9 cellular contexts compared by ENCODE assay signal in the genomic region with DNA sequence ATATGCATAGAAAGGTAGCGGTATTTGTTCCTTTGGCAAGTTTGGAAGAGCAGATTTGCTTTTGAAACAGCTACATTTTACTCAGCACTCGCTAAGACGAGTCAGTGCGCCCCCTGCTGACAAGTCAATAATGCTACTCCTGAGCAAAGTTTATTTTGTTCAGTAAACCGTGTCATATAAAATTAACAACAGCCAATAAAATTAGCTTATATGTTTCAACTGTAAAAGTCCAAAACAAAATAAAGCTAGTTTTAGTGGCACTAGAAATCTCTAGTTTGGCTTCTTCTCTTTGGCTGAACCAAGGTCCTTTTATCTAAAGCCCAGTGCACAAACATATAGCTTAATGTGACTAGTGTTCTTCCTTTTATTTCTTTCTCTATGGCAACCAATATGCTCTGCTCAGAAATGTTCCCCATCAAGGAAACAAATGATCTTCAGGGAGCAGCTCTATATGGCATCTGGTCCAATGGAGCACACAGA. TPM values are rescaled to one million over a fixed set of nuclear protein-coding genes. Genes with fewer than 3 reads are reported as not detected.
A peak's percentile ranks its signal among the peaks of the same experiment; 100 is the strongest.
DNase-seq lines count a peak whose midpoint lies in the region; ATAC-seq and TF ChIP-seq lines count a peak whose summit lies in the region.
"Had no signal": no experiment of that assay in that cellular context is flagged by ENCODE, and none has a peak within 500 bp of the region (broad histone marks: within the 10 kb centered on the region; RNA-seq: fewer than 3 reads in every experiment).

No MANE protein-coding gene starts in this region.

- no peak overlapping the region for H3K4me3 ChIP-seq in GM12865 (ENCODE audit: low read depth, low read length)
- no peak overlapping the region for H3K4me3 ChIP-seq in Jurkat, Clone E6-1 (ENCODE audit: low read length)
- peak overlapping the region in 1 of 2 experiments; percentile 39; a peak in 1 of 4 replicates for H3K4me3 ChIP-seq in SK-N-SH (ENCODE audit: low read depth in 2 of 2, low read length in 1 of 2)

- no peak overlapping the region for H3K4me2 ChIP-seq in SK-N-SH

- H3K9me3 ChIP-seq in SK-N-SH, result no peaks in the 10 kb centered on the region
- H3K9me3 ChIP-seq: neutrophil had no signal

- TF ChIP-seq RAD21 in SK-N-SH (IDR thresholded peaks at IDR 0.05; ENCODE audit: low read length), result peak; percentile 81

- H3K9ac ChIP-seq in SK-N-SH, result no peak overlapping the region

- no peak for TF ChIP-seq EP300 in SK-N-SH (IDR thresholded peaks at IDR 0.05; ENCODE audit: borderline replicate concordance in 1 of 2, low read depth in 1 of 2, low read length in 1 of 2)

- in situ Hi-C loops in ACHN (cut with HindIII; ENCODE audit: low pct_ligation_motif_present, low pct_unique_long_range_greater_than_20kb, low sequenced_read_pairs), result no loop called here

- H4K20me1 ChIP-seq in SK-N-SH (ENCODE audit: insufficient read depth), result no peaks in the 10 kb centered on the region

- peak overlapping the region; percentile 99 to 100 (median 99) for H3K27ac Mint-ChIP-seq in brain

- ATAC-seq in GM18858 (IDR thresholded peaks at IDR 0.05; ENCODE audit: unreplicated experiment), result no peak

- H3K27ac ChIP-seq in SK-N-SH (ENCODE audit: low read depth in 2 of 2, low read length in 1 of 2), result no peak overlapping the region
- H3K27ac ChIP-seq: neutrophil had no signal

- H3K27me3 ChIP-seq in SK-N-SH (ENCODE audit: insufficient read depth), result peaks cover 59% of the 10 kb centered on the region

- H3K36me3 Mint-ChIP-seq in brain, result peaks cover 3% of the 10 kb centered on the region

- H3K36me3 ChIP-seq in SK-N-SH (replicated peaks in 1 of 2; ENCODE audit: control insufficient read depth in 1 of 2, insufficient read depth in 2 of 2, low read length in 1 of 2), result no peaks in the 10 kb centered on the region
- H3K36me3 ChIP-seq: neutrophil had no signal

- WGBS in SK-N-SH (ENCODE audit: low lambda C conversion rate), result 0% methylated on average over 5 of the region's 5 CpGs

- no peak overlapping the region for H2AFZ ChIP-seq in SK-N-SH (ENCODE audit: low read depth)

- DNase-seq in ACHN (peak; percentile 84), GM12865 (ENCODE audit: low read depth) (peak; percentile 73), SK-N-SH (peak; percentile 63), left kidney (ENCODE audit: low read depth, low spot score) (peak; percentile 90)
- DNase-seq in Jurkat, Clone E6-1 (ENCODE audit: low read depth, low spot score), result peak; percentile 56
- DNase-seq in stimulated activated CD8-positive, alpha-beta memory T cell treated with anti-CD3 and anti-CD28 coated beads, Interleukin-12 subunit alpha, Interleukin-12 subunit beta, amount 100 ng/mL, for 1 hour (ENCODE audit: low read depth), result peak; percentile 35

- peaks cover 32% of the 10 kb centered on the region for H3K4me1 Mint-ChIP-seq in brain

- H3K4me3 Mint-ChIP-seq in brain, result peak overlapping the region; percentile 89 to 98 (median 95)

- no peaks in the 10 kb centered on the region for H3F3A ChIP-seq in SK-N-SH (replicated peaks; ENCODE audit: insufficient read depth)

- peak; percentile 73 for TF ChIP-seq CTCF in GM12865 (IDR thresholded peaks at IDR 0.05; ENCODE audit: insufficient read depth, low read depth, low read length, missing control alignments)
- peak; percentile 91 for TF ChIP-seq CTCF in SK-N-SH (IDR thresholded peaks at IDR 0.05)
- peak; percentile 82 to 94 for TF ChIP-seq CTCF in brain (conservative IDR thresholded peaks at IDR 0.05)

- H3K4me1 ChIP-seq in SK-N-SH (ENCODE audit: control insufficient read depth in 1 of 2, insufficient read depth in 2 of 2, low read depth in 1 of 2, low read length in 1 of 2), result peaks cover 0 to 6% of the 10 kb centered on the region in 2 experiments; a peak in 1 of 4 replicates

- no peaks in the 10 kb centered on the region for H3K9me2 ChIP-seq in SK-N-SH

- POLR2A ChIA-PET in SK-N-SH (lab: Yijun Ruan, JAX), result no interaction called here

- H3K79me2 ChIP-seq in SK-N-SH (ENCODE audit: insufficient read depth), result no peaks in the 10 kb centered on the region

- H3K27me3 Mint-ChIP-seq in brain, result peaks cover 56% of the 10 kb centered on the region

- H3K9me3 Mint-ChIP-seq in brain, result peaks cover 0 to 22% (median 0%) of the 10 kb centered on the region in 5 experiments

- CTCF ChIA-PET in SK-N-SH (lab: Yijun Ruan, JAX), result interaction anchor here (0.6 to 5.0 kb wide), 95 partner anchors 10 to 1689 kb away, joined by 3 to 60 read pairs (median 4); no protein-coding TSS in a partner anchor

TF ChIP-seq in SK-N-SH, 30 proteins besides CTCF, POLR2A, EP300 and RAD21:
- TF ChIP-seq MXI1 (IDR thresholded peaks at IDR 0.05; ENCODE audit: low read depth, low read length) (no peak), FOXJ3 (CRISPR knock-in tag; IDR thresholded peaks at IDR 0.05) (no peak), EZH2phosphoT487 (IDR thresholded peaks at IDR 0.05; ENCODE audit: borderline replicate concordance, low read depth) (no peak), SMC3 (IDR thresholded peaks at IDR 0.05; ENCODE audit: low read depth, low read length) (peak; percentile 73), SIN3A (IDR thresholded peaks at IDR 0.05; ENCODE audit: borderline replicate concordance, low read depth, low read length) (no peak), FOSL2 (IDR thresholded peaks at IDR 0.05; ENCODE audit: borderline replicate concordance, low read depth) (no peak)

RNA-seq across cellular contexts. Expression of a gene that starts 4.3 kb away (rescaled TPM):
- polyA plus RNA-seq in Jurkat, Clone E6-1 (2012; ENCODE audit: insufficient read depth, insufficient read length), result 0.76 TPM
- not detected in 2 replicates for polyA plus RNA-seq in SK-N-SH (2012; rRNA removed)
- 0.01 TPM in 1 of 2 replicates, not detected in the other for polyA plus RNA-seq in SK-N-SH (2012; cell fraction: cytosol; rRNA removed)
- polyA plus RNA-seq in SK-N-SH (2012; cell fraction: nucleus; rRNA removed), result not detected in 2 replicates
- 23.8 TPM for polyA plus RNA-seq in brain (ENCODE audit: insufficient read depth, low read depth, low replicate concordance)

Comparison
In these comparisons a context has a peak if more than half of its experiments do, and no peak if none do; other contexts are left out.
1. DNase-seq: peak in every context shown above with its lines; median percentile 90 in left kidney; 84 in ACHN; 73 in GM12865; 63 in SK-N-SH; 56 in Jurkat, Clone E6-1; 35 in stimulated activated CD8-positive, alpha-beta memory T cell treated with anti-CD3 and anti-CD28 coated beads, Interleukin-12 subunit alpha, Interleukin-12 subunit beta, amount 100 ng/mL, for 1 hour.
2. RNA of a gene that starts 4.3 kb away (polyA plus RNA-seq): 23.8 TPM in brain (single experiment); 0.01 TPM in SK-N-SH; every median in the first group is over 10 times any median in the second.
3. Peak in every context shown above with its lines, with median percentiles within 50 percentile points of each other: CTCF ChIP-seq.